In genomic region chr11:132054822-132055221, GRCh38 we compare ENCODE assay signal across 1 cellular context.
TF ChIP-seq lines count a peak whose summit lies in the region.

No MANE protein-coding gene starts in this region.

TF ChIP-seq in SK-N-SH, 30 proteins besides CTCF, POLR2A, EP300 and RAD21 (continued from another document):
- no peak for TF ChIP-seq USF1 (IDR thresholded peaks at IDR 0.05; ENCODE audit: borderline replicate concordance, low read depth)
- no peak for TF ChIP-seq SIN3A (IDR thresholded peaks at IDR 0.05; ENCODE audit: borderline replicate concordance, low read depth, low read length)
- TF ChIP-seq MEF2A (IDR thresholded peaks at IDR 0.05; ENCODE audit: borderline replicate concordance, low read depth): peak; percentile 32; the same call in 1 of the 2 replicates
- TF ChIP-seq TEAD4 (IDR thresholded peaks at IDR 0.05; ENCODE audit: borderline replicate concordance, insufficient read depth): peak; percentile 88
- no peak for TF ChIP-seq NRF1 (IDR thresholded peaks at IDR 0.05; ENCODE audit: low read depth, low read length)
- TF ChIP-seq CHD2 (IDR thresholded peaks at IDR 0.05; ENCODE audit: low read length, partially characterized antibody): no peak
- peak; percentile 62 for TF ChIP-seq ELF1 (IDR thresholded peaks at IDR 0.05)
- no peak for TF ChIP-seq EZH2phosphoT487 (IDR thresholded peaks at IDR 0.05; ENCODE audit: borderline replicate concordance, low read depth)
- peak; percentile 48; the same call in 1 of the 2 replicates for TF ChIP-seq RXRA (IDR thresholded peaks at IDR 0.05; ENCODE audit: borderline replicate concordance, low read depth)
- no peak for TF ChIP-seq MXI1 (IDR thresholded peaks at IDR 0.05; ENCODE audit: low read depth, low read length)
- TF ChIP-seq PBX3 (IDR thresholded peaks at IDR 0.05): peak; percentile 83
- no peak for TF ChIP-seq RCOR1 (IDR thresholded peaks at IDR 0.05; ENCODE audit: low read length)
- no peak for TF ChIP-seq GATA2 (CRISPR knock-in tag; IDR thresholded peaks at IDR 0.05)
- TF ChIP-seq FOXJ3 (CRISPR knock-in tag; IDR thresholded peaks at IDR 0.05): no peak
- TF ChIP-seq NFIC (IDR thresholded peaks at IDR 0.05; ENCODE audit: borderline replicate concordance): peak; percentile 85
- TF ChIP-seq USF2 (IDR thresholded peaks at IDR 0.05; ENCODE audit: borderline replicate concordance, low read depth, low read length): no peak
- no peak for TF ChIP-seq YY1 (IDR thresholded peaks at IDR 0.05; ENCODE audit: low read depth)
TF ChIP-seq in SK-N-SH: peak in this region for 14.
